Comparison of ENCODE assay signal across 1 cellular context in genomic region chr6:15551798-15552197, GRCh38.
TF ChIP-seq lines count a peak whose summit lies in the region.

No MANE protein-coding gene starts in this region.

TF ChIP-seq in K562, 482 proteins besides CTCF, POLR2A, EP300 and RAD21 (continued from another document and continues in another):
- TF ChIP-seq GMEB1 (CRISPR knock-in tag; IDR thresholded peaks at IDR 0.05) (0 out of 2 replicates have a peak, but pooled peaks have one; percentile 28), POLR3G (IDR thresholded peaks at IDR 0.05; ENCODE audit: extremely low read depth, insufficient read length, insufficient replicate concordance) (no peak), ZFP91 (CRISPR knock-in tag; IDR thresholded peaks at IDR 0.05) (0 out of 2 replicates have a peak, but pooled peaks have one; percentile 42), TOE1 (IDR thresholded peaks at IDR 0.05; ENCODE audit: borderline replicate concordance) (no peak), TOE1 (CRISPR knock-in tag; IDR thresholded peaks at IDR 0.05; ENCODE audit: borderline replicate concordance, low read depth) (no peak), MECOM (CRISPR knock-in tag; IDR thresholded peaks at IDR 0.05) (0 out of 2 replicates have a peak, but pooled peaks have one; percentile 17), REST (CRISPR knock-in tag; IDR thresholded peaks at IDR 0.05; ENCODE audit: low read depth) (0 out of 2 replicates have a peak, but pooled peaks have one; percentile 46), ZNF3 (CRISPR knock-in tag; IDR thresholded peaks at IDR 0.05) (peak; percentile 98), NEUROD1 (IDR thresholded peaks at IDR 0.05; ENCODE audit: borderline replicate concordance, low read depth, low read length, partially characterized antibody) (no peak), ATF1 (CRISPR knock-in tag; IDR thresholded peaks at IDR 0.05) (no peak), ATF1 (tag; IDR thresholded peaks at IDR 0.05) (no peak), E2F4 (CRISPR knock-in tag; IDR thresholded peaks at IDR 0.05; ENCODE audit: low read depth) (peak; percentile 42; the same call in 1 of the 2 replicates), RB1 (IDR thresholded peaks at IDR 0.05; ENCODE audit: low read depth) (no peak), ZNF263 (CRISPR knock-in tag; IDR thresholded peaks at IDR 0.05; ENCODE audit: borderline replicate concordance) (no peak), CCAR2 (IDR thresholded peaks at IDR 0.05; ENCODE audit: low read depth, low read length) (no peak), IFI16 (CRISPR knock-in tag; IDR thresholded peaks at IDR 0.05) (no peak), NR2C2 (CRISPR knock-in tag; IDR thresholded peaks at IDR 0.05) (0 out of 2 replicates have a peak, but pooled peaks have one; percentile 40), NR2C2 (tag; IDR thresholded peaks at IDR 0.05) (no peak), XRCC4 (IDR thresholded peaks at IDR 0.05; ENCODE audit: extremely low read depth, insufficient read depth, insufficient read length) (no peak), HMGN3 (IDR thresholded peaks at IDR 0.05; ENCODE audit: borderline replicate concordance, extremely low read depth, insufficient read length, low read depth, low read length) (no peak), ZBTB2 (IDR thresholded peaks at IDR 0.05) (no peak), KDM1A (IDR thresholded peaks at IDR 0.05) (0 out of 4 replicates have a peak, but pooled peaks of 1 of the 2 experiments have one; percentile 5), EGR1 (conservative IDR thresholded peaks at IDR 0.05) (no peak), GATAD2A (IDR thresholded peaks at IDR 0.05) (no peak), VEZF1 (CRISPR knock-in tag; IDR thresholded peaks at IDR 0.05) (no peak), NRF1 (conservative IDR thresholded peaks at IDR 0.05 in 1 of 2, IDR thresholded peaks at IDR 0.05 in 1 of 2) (no peak), ZFP36 (IDR thresholded peaks at IDR 0.05; ENCODE audit: low read depth, low read length, partially characterized antibody) (peak; percentile 32), ASH1L (IDR thresholded peaks at IDR 0.05; ENCODE audit: borderline replicate concordance, low read depth, partially characterized antibody) (no peak), COPS2 (conservative IDR thresholded peaks at IDR 0.05) (no peak), ZNF175 (CRISPR knock-in tag; IDR thresholded peaks at IDR 0.05; ENCODE audit: low read depth) (peak; percentile 43; the same call in 1 of the 2 replicates), HNRNPK (IDR thresholded peaks at IDR 0.05; ENCODE audit: low read depth, low read length, poor library complexity, severe bottlenecking) (no peak), ZNF282 (CRISPR knock-in tag; IDR thresholded peaks at IDR 0.05) (no peak), KDM5B (IDR thresholded peaks at IDR 0.05; ENCODE audit: insufficient replicate concordance, low read depth, low read length) (no peak), ZNF41 (CRISPR knock-in tag; conservative IDR thresholded peaks at IDR 0.05) (0 out of 2 replicates have a peak, but pooled peaks have one; percentile 42), RREB1 (CRISPR knock-in tag; IDR thresholded peaks at IDR 0.05) (peak; percentile 66; the same call in 1 of the 2 replicates), RBM34 (IDR thresholded peaks at IDR 0.05; ENCODE audit: borderline replicate concordance, insufficient read depth, low read length) (no peak), ZNF561 (CRISPR knock-in tag; conservative IDR thresholded peaks at IDR 0.05) (no peak), NCOR1 (IDR thresholded peaks at IDR 0.05) (no peak), C11orf30 (IDR thresholded peaks at IDR 0.05; ENCODE audit: low read depth) (no peak), CBX5 (IDR thresholded peaks at IDR 0.05; ENCODE audit: borderline replicate concordance, low read depth) (no peak), CC2D1A (IDR thresholded peaks at IDR 0.05) (no peak), ZNF431 (CRISPR knock-in tag; IDR thresholded peaks at IDR 0.05) (no peak), YY1 (IDR thresholded peaks at IDR 0.05; ENCODE audit: borderline replicate concordance in 1 of 3, control insufficient read depth in 1 of 3, extremely low read depth in 1 of 3, insufficient read depth in 3 of 3, insufficient read length in 1 of 3, insufficient replicate concordance in 2 of 3, low read depth in 1 of 3, low read length in 2 of 3) (no peak), SMAD4 (CRISPR knock-in tag; conservative IDR thresholded peaks at IDR 0.05) (peak; percentile 68), FOXK2 (conservative IDR thresholded peaks at IDR 0.05 in 1 of 2, IDR thresholded peaks at IDR 0.05 in 1 of 2; ENCODE audit: low read depth in 2 of 2) (peak in 1 of 2 experiments; percentile 33; a peak in 1 of 4 replicates), DMBX1 (CRISPR knock-in tag; IDR thresholded peaks at IDR 0.05; ENCODE audit: borderline replicate concordance) (0 out of 2 replicates have a peak, but pooled peaks have one; percentile 65), ZEB2 (IDR thresholded peaks at IDR 0.05) (no peak), RFX5 (IDR thresholded peaks at IDR 0.05; ENCODE audit: low read depth, low read length) (no peak), ZC3H11A (IDR thresholded peaks at IDR 0.05; ENCODE audit: low read depth, low read length) (no peak)
